Comparison of ENCODE assay signal across 19 cellular contexts in the genomic region with DNA sequence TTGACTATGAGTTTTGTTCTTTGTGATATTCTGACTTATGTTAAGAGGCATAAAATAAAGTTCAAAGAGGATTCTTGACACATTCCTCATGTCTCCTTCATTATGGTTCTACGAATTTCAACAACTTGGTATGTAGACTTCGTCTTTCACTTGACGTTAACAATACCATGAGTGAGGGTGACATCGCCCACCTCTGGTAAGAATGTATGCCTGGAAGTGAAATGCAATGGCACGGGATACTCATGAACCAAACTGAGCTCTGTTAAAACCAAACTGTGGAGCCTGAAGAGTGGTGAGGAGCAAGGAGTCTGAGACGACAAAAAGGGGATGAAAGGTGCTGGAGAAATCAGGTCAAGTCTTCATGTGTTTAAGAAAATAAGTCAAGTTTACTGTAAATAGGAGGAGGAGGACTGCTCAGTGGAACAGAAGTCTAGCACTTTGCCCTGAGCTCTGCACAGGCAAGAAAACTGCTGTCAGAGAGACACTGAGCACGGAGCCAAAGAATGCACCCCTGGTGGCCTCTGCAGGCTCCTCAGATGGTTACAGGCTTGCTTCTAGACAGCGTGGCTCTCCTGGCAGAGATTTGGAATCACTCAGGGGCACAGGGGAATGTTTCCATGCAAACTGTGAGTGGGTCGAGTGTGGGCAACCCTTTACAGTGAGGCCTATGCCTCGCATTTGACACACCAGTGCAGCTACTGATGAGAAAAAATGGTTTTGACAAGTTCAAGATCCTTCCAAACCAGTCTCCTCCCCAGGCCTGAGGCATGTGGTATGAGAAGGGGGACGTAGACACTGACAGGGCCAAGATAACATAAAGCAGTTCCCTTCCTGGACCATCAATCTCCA.
"Had no signal": no experiment of that assay in that cellular context is flagged by ENCODE, and none has a peak within 500 bp of the region (broad histone marks: within the 10 kb centered on the region; RNA-seq: fewer than 3 reads in every experiment).

No MANE protein-coding gene starts in this region.

- DNase-seq: activated CD4-positive, alpha-beta T cell treated with anti-CD3 and anti-CD28 coated beads, Interleukin-2, amount 50 U/mL, for 1 hour; activated CD8-positive, alpha-beta memory T cell treated with anti-CD3 and anti-CD28 coated beads, Interleukin-2, amount 50 U/mL, for 4 hours; activated effector memory CD4-positive, alpha-beta T cell treated with Interleukin-2 at 50 U/mL for 16 hours; activated naive CD4-positive, alpha-beta T cell treated with anti-CD3 and anti-CD28 coated beads, Interleukin-2, amount 10 ng/mL, durations not matched to agents 7 days and 5 days; activated naive CD8-positive, alpha-beta T cell treated with anti-CD3 and anti-CD28 coated beads, Interleukin-2, amount 50 U/mL, for 24 hours; activated T-cell treated with anti-CD3 and anti-CD28 coated beads, Interleukin-2, amount 50 U/mL, for 48 hours; anterior cingulate cortex; lower lobe of right lung; nephron progenitor cell; occipital lobe; retina; T-cell; T-helper 9 cell had no signal

- H3K4me1 ChIP-seq: lower lobe of right lung, suprapubic skin had no signal

- H3K27me3 Mint-ChIP-seq: activated naive CD4-positive, alpha-beta T cell treated with anti-CD3 and anti-CD28 coated beads, Interleukin-2, amount 10 ng/mL, durations not matched to agents 7 days and 5 days; activated naive CD8-positive, alpha-beta T cell treated with anti-CD3 and anti-CD28 coated beads, Interleukin-2, amount 50 U/mL, for 24 hours; stimulated activated naive CD8-positive, alpha-beta T cell treated with anti-CD3 and anti-CD28 coated beads, Interleukin-15, Interleukin-2, amounts not matched to agents 100 ng/mL and 50 ng/mL, for 24 hours; T-cell had no signal

- H3K4me1 Mint-ChIP-seq: activated naive CD4-positive, alpha-beta T cell treated with anti-CD3 and anti-CD28 coated beads, Interleukin-2, amount 10 ng/mL, durations not matched to agents 7 days and 5 days; activated naive CD8-positive, alpha-beta T cell treated with anti-CD3 and anti-CD28 coated beads, Interleukin-2, amount 50 U/mL, for 24 hours; brain; T-cell had no signal

- H3K27me3 ChIP-seq: suprapubic skin had no signal

- H3K27ac Mint-ChIP-seq: activated naive CD4-positive, alpha-beta T cell treated with anti-CD3 and anti-CD28 coated beads, Interleukin-2, amount 10 ng/mL, durations not matched to agents 7 days and 5 days; activated naive CD8-positive, alpha-beta T cell treated with anti-CD3 and anti-CD28 coated beads, Interleukin-2, amount 50 U/mL, for 24 hours; brain; nephron progenitor cell; stimulated activated naive CD8-positive, alpha-beta T cell treated with anti-CD3 and anti-CD28 coated beads, Interleukin-15, Interleukin-2, amounts not matched to agents 100 ng/mL and 50 ng/mL, for 24 hours; T-cell had no signal

- H3K36me3 Mint-ChIP-seq: activated naive CD4-positive, alpha-beta T cell treated with anti-CD3 and anti-CD28 coated beads, Interleukin-2, amount 10 ng/mL, durations not matched to agents 7 days and 5 days; brain; T-cell; type B pancreatic cell had no signal

- H3K4me3 Mint-ChIP-seq: activated naive CD4-positive, alpha-beta T cell treated with anti-CD3 and anti-CD28 coated beads, Interleukin-2, amount 10 ng/mL, durations not matched to agents 7 days and 5 days; activated naive CD8-positive, alpha-beta T cell treated with anti-CD3 and anti-CD28 coated beads, Interleukin-2, amount 50 U/mL, for 24 hours; brain; nephron progenitor cell; stimulated activated naive CD8-positive, alpha-beta T cell treated with anti-CD3 and anti-CD28 coated beads, Interleukin-15, Interleukin-2, amounts not matched to agents 100 ng/mL and 50 ng/mL, for 24 hours; T-cell; type B pancreatic cell had no signal

- H3K9me3 Mint-ChIP-seq: brain; nephron progenitor cell; stimulated activated naive CD8-positive, alpha-beta T cell treated with anti-CD3 and anti-CD28 coated beads, Interleukin-15, Interleukin-2, amounts not matched to agents 100 ng/mL and 50 ng/mL, for 24 hours had no signal

- H3K4me3 ChIP-seq: coronary artery, lower lobe of right lung, suprapubic skin had no signal

- H3K36me3 ChIP-seq: lower lobe of right lung, suprapubic skin had no signal

- H3K27ac ChIP-seq: coronary artery, lower lobe of right lung, suprapubic skin had no signal

- H3K9me3 ChIP-seq: lower lobe of right lung, suprapubic skin had no signal

- ATAC-seq: activated naive CD8-positive, alpha-beta T cell treated with anti-CD3 and anti-CD28 coated beads, Interleukin-2, amount 50 U/mL, for 24 hours; lower lobe of right lung; SK-N-SH treated with all-trans-retinoic acid at 6 μM for 48 hours; T-cell had no signal
